ENCODE assay signal across 17 cellular contexts in genomic region chr9:35717132-35717870, GRCh38. TPM values are rescaled to one million over a fixed set of nuclear protein-coding genes. Genes with fewer than 3 reads are reported as not detected.
A peak's percentile ranks its signal among the peaks of the same experiment; 100 is the strongest.
DNase-seq lines count a peak whose midpoint lies in the region; TF ChIP-seq lines count a peak whose summit lies in the region.
"Had no signal": no experiment of that assay in that cellular context is flagged by ENCODE, and none has a peak within 500 bp of the region (broad histone marks: within the 10 kb centered on the region; RNA-seq: fewer than 3 reads in every experiment).

No MANE protein-coding gene starts in this region.

- no peak for TF ChIP-seq CTCF in mammary epithelial cell (conservative IDR thresholded peaks at IDR 0.05 in 1 of 2, IDR thresholded peaks at IDR 0.05 in 1 of 2; ENCODE audit: extremely low read depth in 1 of 2, insufficient read depth in 1 of 2, low read depth in 1 of 2, low read length in 2 of 2)
- TF ChIP-seq CTCF in breast epithelium (IDR thresholded peaks at IDR 0.05), result no peak
- no peak for TF ChIP-seq CTCF in fibroblast of lung (conservative IDR thresholded peaks at IDR 0.05 in 1 of 2, IDR thresholded peaks at IDR 0.05 in 1 of 2; ENCODE audit: low read depth in 1 of 2, low read length in 2 of 2)
- no peak for TF ChIP-seq CTCF in sigmoid colon (IDR thresholded peaks at IDR 0.05)
- TF ChIP-seq CTCF in uterus (IDR thresholded peaks at IDR 0.05), result no peak

- H3K9ac ChIP-seq in mammary epithelial cell (ENCODE audit: insufficient read depth, low read length) (no peak overlapping the region), fibroblast of lung (ENCODE audit: insufficient read depth, low read length) (peak overlapping the region; percentile 6)

- TF ChIP-seq EP300 in sigmoid colon (IDR thresholded peaks at IDR 0.05), result no peak

- H3K27ac ChIP-seq in mammary epithelial cell (ENCODE audit: insufficient read depth, low read depth, low read length) (no peak overlapping the region), breast epithelium (no peak overlapping the region), fibroblast of lung (ENCODE audit: insufficient read depth, low read length) (no peak overlapping the region), sigmoid colon (peak overlapping the region in 3 of 4 donors; percentile 50 to 69 (median 57)), uterus (no peak overlapping the region)
- H3K27ac ChIP-seq: C4-2B had no signal

- no peaks in the 10 kb centered on the region for H3K4me1 ChIP-seq in mammary epithelial cell (ENCODE audit: insufficient read depth, low read length)
- no peaks in the 10 kb centered on the region for H3K4me1 ChIP-seq in breast epithelium
- no peaks in the 10 kb centered on the region for H3K4me1 ChIP-seq in fibroblast of lung (ENCODE audit: control insufficient read depth, extremely low read depth, insufficient read depth, low read length)
- peaks cover 0 to 6% (median 0%) of the 10 kb centered on the region in 4 donors for H3K4me1 ChIP-seq in sigmoid colon
- no peaks in the 10 kb centered on the region for H3K4me1 ChIP-seq in uterus
- H3K4me1 ChIP-seq: Caco-2 had no signal

- intact Hi-C loops in mammary epithelial cell (cut with micrococcal nuclease), result no loop called here
- intact Hi-C loops in breast epithelium (cut with DNase I; ENCODE audit: low total_unique reads), result no loop called here
- intact Hi-C loops in sigmoid colon (cut with DNase I), result no loop called here
- intact Hi-C loops in uterus (cut with DNase I; ENCODE audit: low total_unique reads), result no loop called here

- H3K27me3 ChIP-seq in mammary epithelial cell (ENCODE audit: insufficient read depth, low read length) (no peaks in the 10 kb centered on the region), breast epithelium (no peaks in the 10 kb centered on the region), fibroblast of lung (ENCODE audit: control insufficient read depth, insufficient read depth, low read length) (no peaks in the 10 kb centered on the region), sigmoid colon (no peaks in the 10 kb centered on the region), uterus (no peaks in the 10 kb centered on the region)
- H3K27me3 ChIP-seq: MG63 had no signal

- H3K4me3 ChIP-seq in mammary epithelial cell (replicated peaks in 1 of 3; ENCODE audit: insufficient read depth in 1 of 3, low read depth in 2 of 3, low read length in 3 of 3) (no peak overlapping the region), breast epithelium (no peak overlapping the region), fibroblast of lung (replicated peaks in 1 of 4; ENCODE audit: control extremely low read depth in 1 of 4, insufficient read depth in 1 of 4, low read depth in 3 of 4, low read length in 4 of 4) (no peak overlapping the region), sigmoid colon (no peak overlapping the region), uterus (no peak overlapping the region)
- H3K4me3 ChIP-seq: MG63 had no signal

- H3K79me2 ChIP-seq in mammary epithelial cell (ENCODE audit: insufficient read depth, low read length) (peaks cover 8% of the 10 kb centered on the region), fibroblast of lung (ENCODE audit: control insufficient read depth, insufficient read depth, low read length) (peaks cover 17% of the 10 kb centered on the region)

- H3K4me2 ChIP-seq in mammary epithelial cell (ENCODE audit: insufficient read depth, low read depth, low read length), result no peak overlapping the region
- no peak overlapping the region for H3K4me2 ChIP-seq in fibroblast of lung (ENCODE audit: extremely low read depth, insufficient read depth, low read length)

- in situ Hi-C loops in mammary epithelial cell (cut with MboI; ENCODE audit: low sequenced_read_pairs in 2 of 2), result no loop called here

- H4K20me1 ChIP-seq in mammary epithelial cell (ENCODE audit: insufficient read depth, low read length) (no peaks in the 10 kb centered on the region), fibroblast of lung (ENCODE audit: control insufficient read depth, extremely low read depth, insufficient read depth, low read length) (no peaks in the 10 kb centered on the region)

- 85% methylated on average over 13 of the region's 14 CpGs for WGBS in mammary epithelial cell (ENCODE audit: low coverage, missing lambda C conversion rate)
- 93 to 95% methylated on average over 14 of the region's 14 CpGs for WGBS in sigmoid colon, 2 donors

- H2AFZ ChIP-seq in mammary epithelial cell (ENCODE audit: low read depth, low read length), result no peak overlapping the region
- H2AFZ ChIP-seq in fibroblast of lung (ENCODE audit: low read length), result no peak overlapping the region

- DNase-seq in mammary epithelial cell (no peak), breast epithelium (ENCODE audit: low spot score in 2 of 2) (no peak), fibroblast of lung (ENCODE audit: low read depth in 2 of 2) (no peak), sigmoid colon (peak; percentile 44), uterus (no peak), NCI-H1105 (lab: John Stamatoyannopoulos, UW) (no peak)
- DNase-seq in activated CD8-positive, alpha-beta memory T cell treated with anti-CD3 and anti-CD28 coated beads, Interleukin-2, amount 50 U/mL, for 4 hours, result no peak
- DNase-seq in central memory CD4-positive, alpha-beta T cell, result no peak
- DNase-seq: 8988T, Caco-2, H7, MG63, NCI-H1092 treated with DMSO at 0.1 percent for 48 hours, NCI-H187 treated with DMSO at 0.1 percent for 48 hours, NCI-H2171, NCI-H82 had no signal

- H3K36me3 ChIP-seq in mammary epithelial cell (ENCODE audit: insufficient read depth, low read length) (peaks cover 67% of the 10 kb centered on the region), breast epithelium (peaks cover 26% of the 10 kb centered on the region), fibroblast of lung (ENCODE audit: control insufficient read depth, insufficient read depth, low read length) (peaks cover 70% of the 10 kb centered on the region), sigmoid colon (peaks cover 90 to 100% (median 98%) of the 10 kb centered on the region in 4 donors), uterus (no peaks in the 10 kb centered on the region)

- TF ChIP-seq POLR2A in breast epithelium (IDR thresholded peaks at IDR 0.05) (no peak), sigmoid colon (IDR thresholded peaks at IDR 0.05) (no peak), uterus (IDR thresholded peaks at IDR 0.05) (no peak)

- CTCF ChIA-PET in mammary epithelial cell (lab: Charles Lee; ENCODE audit: low non-redundant PET), result no interaction called here

- H3K9me3 ChIP-seq in mammary epithelial cell (replicated peaks; ENCODE audit: insufficient read depth, low read length) (no peaks in the 10 kb centered on the region), breast epithelium (no peaks in the 10 kb centered on the region), fibroblast of lung (ENCODE audit: control insufficient read depth, insufficient read depth, low read depth, low read length) (no peaks in the 10 kb centered on the region), sigmoid colon (no peaks in the 10 kb centered on the region), uterus (no peaks in the 10 kb centered on the region)
- H3K9me3 ChIP-seq: Caco-2, MG63 had no signal

- TSS peak; percentile 27 for BruUV-seq in mammary epithelial cell (replicated peaks; lab: Mats Ljungman, UMichigan)

- dilution Hi-C loops in mammary epithelial cell (cut with HindIII; ENCODE audit: low sequenced_read_pairs), result no loop called here

RNA-seq across cellular contexts. Expression of gene TLN1, which starts 14.7 kb away (rescaled TPM):
- total RNA-seq in mammary epithelial cell (100 to 1,000 TPM; 202 to 213 TPM), breast epithelium (100 to 1,000 TPM; 163 to 497 (median 215) TPM), fibroblast of lung (214 and 405 TPM in 2 replicates), sigmoid colon (100 to 1,000 TPM; 354 to 609 (median 525) TPM), uterus (100 to 1,000 TPM; 202 to 540 (median 281) TPM)
- polyA plus RNA-seq in mammary epithelial cell (128 TPM), fibroblast of lung (214 and 244 TPM in 2 replicates), sigmoid colon (100 to 1,000 TPM in 1 of 3 donors, 10 to 100 TPM in 2; 45.0 to 143 (median 57.6) TPM)
- polyA minus RNA-seq in mammary epithelial cell (264 TPM), fibroblast of lung (ENCODE audit: low replicate concordance) (919 and 1,168 TPM in 2 replicates)
- polyA plus RNA-seq in fibroblast of lung (2012), result 354 and 377 TPM in 2 replicates

RNA-seq across cellular contexts. Expression of gene CREB3, which starts 15.2 kb away (rescaled TPM):
- total RNA-seq in mammary epithelial cell, result 10 to 100 TPM; 45.4 to 60.8 TPM
- 38.3 TPM for polyA plus RNA-seq in mammary epithelial cell
- polyA minus RNA-seq in mammary epithelial cell, result 34.8 TPM
- total RNA-seq in breast epithelium, result 10 to 100 TPM; 46.4 to 49.9 (median 47.2) TPM
- 64.7 and 70.2 TPM in 2 replicates for total RNA-seq in fibroblast of lung
- polyA plus RNA-seq in fibroblast of lung, result 50.2 and 55.8 TPM in 2 replicates
- polyA plus RNA-seq in fibroblast of lung (2012), result 64.7 and 76.5 TPM in 2 replicates
- polyA minus RNA-seq in fibroblast of lung (ENCODE audit: low replicate concordance), result 109 and 122 TPM in 2 replicates
- total RNA-seq in sigmoid colon, result 10 to 100 TPM; 65.9 to 82.7 (median 75.4) TPM
- 10 to 100 TPM; 31.0 to 39.0 (median 35.3) TPM for polyA plus RNA-seq in sigmoid colon
- total RNA-seq in uterus, result 100 to 1,000 TPM in 1 of 4 donors, 10 to 100 TPM in 3; 30.5 to 105 (median 47.2) TPM

RNA-seq across cellular contexts. Expression of gene TPM2, which starts 27.6 kb away (rescaled TPM):
- 100 to 1,000 TPM; 134 to 649 TPM for total RNA-seq in mammary epithelial cell
- 276 TPM for polyA plus RNA-seq in mammary epithelial cell
- polyA minus RNA-seq in mammary epithelial cell, result 96.1 TPM
- 100 to 1,000 TPM; 143 to 402 (median 258) TPM for total RNA-seq in breast epithelium
- 696 and 1,003 TPM in 2 replicates for total RNA-seq in fibroblast of lung
- 1,280 and 1,927 TPM in 2 replicates for polyA plus RNA-seq in fibroblast of lung
- 2,024 and 3,299 TPM in 2 replicates for polyA plus RNA-seq in fibroblast of lung (2012)
- 204 and 281 TPM in 2 replicates for polyA minus RNA-seq in fibroblast of lung (ENCODE audit: low replicate concordance)
- total RNA-seq in sigmoid colon, result 1,000 to 10,000 TPM; 3,590 to 8,131 (median 6,107) TPM
- polyA plus RNA-seq in sigmoid colon, result 100 to 1,000 TPM in 2 of 3 donors, 10 to 100 TPM in 1; 49.9 to 447 (median 334) TPM
- 1,000 to 10,000 TPM in 2 of 4 donors, 100 to 1,000 TPM in 2; 491 to 2,682 (median 829) TPM for total RNA-seq in uterus

RNA-seq across cellular contexts. Expression of gene GBA2, which starts 31.7 kb away (rescaled TPM):
- 10 to 100 TPM; 41.0 to 49.8 TPM for total RNA-seq in mammary epithelial cell
- polyA plus RNA-seq in mammary epithelial cell, result 30.3 TPM
- 32.5 TPM for polyA minus RNA-seq in mammary epithelial cell
- total RNA-seq in breast epithelium, result 10 to 100 TPM; 44.5 to 63.8 (median 57.0) TPM
- 21.8 and 23.9 TPM in 2 replicates for total RNA-seq in fibroblast of lung
- polyA plus RNA-seq in fibroblast of lung, result 24.1 and 25.5 TPM in 2 replicates
- 30.2 and 32.0 TPM in 2 replicates for polyA plus RNA-seq in fibroblast of lung (2012)
- polyA minus RNA-seq in fibroblast of lung (ENCODE audit: low replicate concordance), result 32.9 and 44.6 TPM in 2 replicates
- 10 to 100 TPM; 45.9 to 91.7 (median 64.8) TPM for total RNA-seq in sigmoid colon
- 10 to 100 TPM; 34.8 to 88.5 (median 58.5) TPM for polyA plus RNA-seq in sigmoid colon
- 100 to 1,000 TPM in 1 of 4 donors, 10 to 100 TPM in 3; 26.9 to 104 (median 42.1) TPM for total RNA-seq in uterus

RNA-seq across cellular contexts. Expression of gene RGP1, which starts 31.8 kb away (rescaled TPM):
- total RNA-seq in mammary epithelial cell (10 to 100 TPM; 20.5 to 42.3 TPM), breast epithelium (10 to 100 TPM; 16.7 to 20.1 (median 17.4) TPM), fibroblast of lung (10.5 and 14.9 TPM in 2 replicates), sigmoid colon (10 to 100 TPM; 13.3 to 23.5 (median 13.5) TPM), uterus (10 to 100 TPM in 2 of 4 donors, 1 to 10 TPM in 2; 2.0 to 38.1 (median 10.3) TPM)
- polyA plus RNA-seq in mammary epithelial cell (20.1 TPM), fibroblast of lung (17.4 and 18.0 TPM in 2 replicates), sigmoid colon (10 to 100 TPM; 10.2 to 37.2 (median 21.3) TPM)
- polyA minus RNA-seq in mammary epithelial cell (45.3 TPM), fibroblast of lung (ENCODE audit: low replicate concordance) (43.2 and 58.2 TPM in 2 replicates)
- 15.9 and 17.3 TPM in 2 replicates for polyA plus RNA-seq in fibroblast of lung (2012)

Comparison
In these comparisons a context has a peak if more than half of its experiments do, and no peak if none do; other contexts are left out.
1. H3K27ac ChIP-seq: peak in sigmoid colon (3 of 4); none in mammary epithelial cell (single experiment), breast epithelium (0 of 2), fibroblast of lung (single experiment) and uterus (0 of 2).